14 cellular contexts compared by ENCODE assay signal in genomic region chr17:64387145-64387473, GRCh38. TPM values are rescaled to one million over a fixed set of nuclear protein-coding genes. Genes with fewer than 3 reads are reported as not detected.
DNase-seq lines count a peak whose midpoint lies in the region; ATAC-seq, FAIRE-seq and TF ChIP-seq lines count a peak whose summit lies in the region.
"Had no signal": no experiment of that assay in that cellular context is flagged by ENCODE, and none has a peak within 500 bp of the region (broad histone marks: within the 10 kb centered on the region; RNA-seq: fewer than 3 reads in every experiment).

No MANE protein-coding gene starts in this region.

- no peak overlapping the region for H2BK5ac ChIP-seq in IMR-90 (ENCODE audit: low read depth, low read length, poor library complexity, severe bottlenecking)

- no peaks in the 10 kb centered on the region for H3K36me3 ChIP-seq in IMR-90 (ENCODE audit: control insufficient read depth, insufficient read depth, low read length)
- H3K36me3 ChIP-seq in HepG2 (replicated peaks in 1 of 2; ENCODE audit: control insufficient read depth in 1 of 2, insufficient read depth in 2 of 2, low read length in 2 of 2), result peaks cover 0 to 4% of the 10 kb centered on the region in 2 experiments; a peak in 3 of 5 replicates
- H3K36me3 ChIP-seq: pancreas had no signal

- no peak for FAIRE-seq in HepG2 (lab: Jason Lieb, UNC)
- FAIRE-seq: pancreas had no signal

- H3K79me2 ChIP-seq in HepG2 (ENCODE audit: insufficient read depth, low read length), result peaks cover 32% of the 10 kb centered on the region

- CTCF ChIA-PET in IMR-90 (lab: Yijun Ruan, JAX) (no interaction called here), HepG2 (lab: Yijun Ruan, JAX; ENCODE audit: low intra/inter-chr PET ratio, low total read pairs) (interaction anchor here (1.8 kb wide), 1 partner anchor 66 kb away, joined by 3 read pairs; no protein-coding TSS in a partner anchor), GM10248 (lab: Yijun Ruan, JAX) (interaction anchor here (1.2 kb wide), 1 partner anchor 8 kb away, joined by 3 read pairs; no protein-coding TSS in a partner anchor)

- TF ChIP-seq RAD21 in IMR-90 (IDR thresholded peaks at IDR 0.05; ENCODE audit: low read length) (no peak), HepG2 (CRISPR knock-in tag; IDR thresholded peaks at IDR 0.05) (no peak)

- H3K9ac ChIP-seq in IMR-90 (ENCODE audit: low read depth, low read length) (no peak overlapping the region), HepG2 (ENCODE audit: insufficient read depth, low read depth, low read length) (peak overlapping the region; percentile 95; the same call in 1 of the 2 replicates)

- peaks cover 51% of the 10 kb centered on the region for H3K36me3 Mint-ChIP-seq in activated naive CD8-positive, alpha-beta T cell treated with anti-CD3 and anti-CD28 coated beads, Interleukin-2, amount 50 U/mL, for 24 hours (ENCODE audit: low read depth)
- H3K36me3 Mint-ChIP-seq in stimulated activated naive B cell treated with anti-CD40 and anti-IgM and Interleukin-4, amounts not matched to agents 10 μg/mL and 1 μg/mL and 100 μg/mL, for 72 hours, result peaks cover 26 to 43% of the 10 kb centered on the region in 2 donors

- no peak overlapping the region for H4K8ac ChIP-seq in IMR-90 (ENCODE audit: low read depth in 2 of 2, low read length in 2 of 2)

- peak overlapping the region; percentile 89 for H3K4me3 Mint-ChIP-seq in activated naive CD8-positive, alpha-beta T cell treated with anti-CD3 and anti-CD28 coated beads, Interleukin-2, amount 50 U/mL, for 24 hours
- peak overlapping the region; percentile 46 to 57 for H3K4me3 Mint-ChIP-seq in stimulated activated naive B cell treated with anti-CD40 and anti-IgM and Interleukin-4, amounts not matched to agents 10 μg/mL and 1 μg/mL and 100 μg/mL, for 72 hours
- H3K4me3 Mint-ChIP-seq: activated naive CD4-positive, alpha-beta T cell treated with anti-CD3 and anti-CD28 coated beads, Interleukin-2, amount 10 ng/mL, durations not matched to agents 7 days and 5 days had no signal

- no peak overlapping the region for H2BK20ac ChIP-seq in IMR-90 (ENCODE audit: low read depth, low read length)

- H3K27me3 ChIP-seq in IMR-90 (ENCODE audit: control insufficient read depth, insufficient read depth, low read length), result peaks cover 7% of the 10 kb centered on the region; the same call in 1 of the 2 replicates
- H3K27me3 ChIP-seq in HepG2 (ENCODE audit: control insufficient read depth in 1 of 2, insufficient read depth in 2 of 2, low read length in 2 of 2), result no peaks in the 10 kb centered on the region; a peak in 1 of 5 replicates
- H3K27me3 ChIP-seq: pancreas had no signal

- no peak overlapping the region for H3K4ac ChIP-seq in IMR-90 (ENCODE audit: low read depth, low read length)

- H3K23ac ChIP-seq in IMR-90 (ENCODE audit: low read depth, low read length), result no peak overlapping the region

- no peak for DNase-seq in IMR-90
- no peak for DNase-seq in activated naive CD8-positive, alpha-beta T cell treated with anti-CD3 and anti-CD28 coated beads, Interleukin-2, amount 50 U/mL, for 24 hours
- no peak for DNase-seq in HepG2 (ENCODE audit: low spot score)
- DNase-seq in stimulated activated naive B cell treated with anti-CD40 and anti-IgM and Interleukin-4, amounts not matched to agents 10 μg/mL and 1 μg/mL and 100 μg/mL, for 72 hours, result no peak
- no peak for DNase-seq in NOMO-1 (lab: John Stamatoyannopoulos, UW; ENCODE audit: unreplicated experiment in 2 of 2)
- no peak for DNase-seq in GM10248 (ENCODE audit: extremely low spot score)
- DNase-seq in NCI-H446 (lab: John Stamatoyannopoulos, UW), result no peak
- DNase-seq: activated naive CD4-positive, alpha-beta T cell treated with anti-CD3 and anti-CD28 coated beads, Interleukin-2, amount 10 ng/mL, durations not matched to agents 7 days and 5 days; CD4-positive, CD25-positive, alpha-beta regulatory T cell; mesendoderm; NK-92 treated with Interleukin-12 subunit alpha and Interleukin-12 subunit beta, amount 100 ng/mL, for 24 hours; pancreas; stimulated activated CD8-positive, alpha-beta memory T cell treated with anti-CD3 and anti-CD28 coated beads, Interleukin-4, amount 100 ng/mL, for 48 hours had no signal

- H4K20me1 ChIP-seq in IMR-90 (ENCODE audit: insufficient read depth, low read length) (no peaks in the 10 kb centered on the region), HepG2 (ENCODE audit: insufficient read depth, low read length) (no peaks in the 10 kb centered on the region; the same call in 1 of the 2 replicates)

- intact Hi-C loops in IMR-90 (cut with micrococcal nuclease) (no loop called here), HepG2 (cut with micrococcal nuclease; ENCODE audit: unreplicated experiment) (no loop called here)

- no peak overlapping the region for H3K4me2 ChIP-seq in IMR-90 (ENCODE audit: low read depth, low read length)
- peak overlapping the region; percentile 92 for H3K4me2 ChIP-seq in HepG2 (ENCODE audit: low read depth, low read length)

- no peak overlapping the region for H2BK120ac ChIP-seq in IMR-90 (ENCODE audit: low read depth, low read length)

- peaks cover 10% of the 10 kb centered on the region for H3K9me1 ChIP-seq in IMR-90 (ENCODE audit: insufficient read depth, low read length)

- H2AK9ac ChIP-seq in IMR-90 (replicated peaks; ENCODE audit: low read depth, low read length, poor library complexity), result no peak overlapping the region

- no peaks in the 10 kb centered on the region for H3K27me3 Mint-ChIP-seq in activated naive CD8-positive, alpha-beta T cell treated with anti-CD3 and anti-CD28 coated beads, Interleukin-2, amount 50 U/mL, for 24 hours
- H3K27me3 Mint-ChIP-seq in stimulated activated naive B cell treated with anti-CD40 and anti-IgM and Interleukin-4, amounts not matched to agents 10 μg/mL and 1 μg/mL and 100 μg/mL, for 72 hours, result no peaks in the 10 kb centered on the region

- POLR2A ChIA-PET in IMR-90 (lab: Charles Lee; ENCODE audit: unreplicated experiment), result no interaction called here
- POLR2A ChIA-PET in HepG2 (lab: Yijun Ruan, JAX), result interaction anchor here (0.6 to 2.6 kb wide), 9 partner anchors 9 to 614 kb away, joined by 3 to 24 read pairs (median 6); partner anchors contain the start of gene CCDC47
- POLR2A ChIA-PET in GM10248 (lab: Yijun Ruan, JAX), result no interaction called here

- no peak overlapping the region for H3K14ac ChIP-seq in IMR-90 (replicated peaks; ENCODE audit: low read depth, low read length)

- no peak overlapping the region for H2BK15ac ChIP-seq in IMR-90 (ENCODE audit: low read depth, low read length)

- 80% methylated on average over 6 of the region's 9 CpGs; no CpG with 5 or more reads in 1 of the 2 experiments for WGBS in IMR-90 (ENCODE audit: extremely low coverage in 2 of 2, insufficient read length in 1 of 2), 2 experiments
- WGBS in HepG2 (ENCODE audit: low lambda C conversion rate), result 59% methylated on average over 9 of the region's 9 CpGs

- no peak overlapping the region for H4K91ac ChIP-seq in IMR-90 (ENCODE audit: insufficient read depth, low read depth, low read length)

- H4K5ac ChIP-seq in IMR-90 (ENCODE audit: low read depth, low read length), result no peak overlapping the region

- TF ChIP-seq POLR2A in IMR-90 (IDR thresholded peaks at IDR 0.05; ENCODE audit: low read depth, low read length) (no peak), HepG2 (IDR thresholded peaks at IDR 0.05; ENCODE audit: insufficient read depth in 1 of 2, low read depth in 2 of 2, low read length in 2 of 2) (no peak; a peak in 1 of 4 replicates)

- TF ChIP-seq EP300 in HepG2 (IDR thresholded peaks at IDR 0.05; ENCODE audit: low read depth in 2 of 2, low read length in 2 of 2) (no peak), HepG2 (CRISPR knock-in tag; IDR thresholded peaks at IDR 0.05; ENCODE audit: borderline replicate concordance) (no peak)

- H2AFZ ChIP-seq in IMR-90 (replicated peaks; ENCODE audit: low read length, poor library complexity) (no peak overlapping the region), HepG2 (ENCODE audit: low read length) (no peak overlapping the region)

- H3K9me3 ChIP-seq in IMR-90 (ENCODE audit: control insufficient read depth, insufficient read depth, low read length) (no peaks in the 10 kb centered on the region), HepG2 (ENCODE audit: low read length) (no peaks in the 10 kb centered on the region)
- H3K9me3 ChIP-seq: pancreas had no signal

- peak overlapping the region; percentile 43; the same call in 1 of the 2 replicates for H2AK5ac ChIP-seq in IMR-90 (ENCODE audit: low read depth, low read length)

- BruUV-seq in IMR-90 (replicated peaks; lab: Mats Ljungman, UMichigan), result no TSS peak
- BruUV-seq in HepG2 (replicated peaks; lab: Mats Ljungman, UMichigan), result no TSS peak

- H3K27ac Mint-ChIP-seq in activated naive CD8-positive, alpha-beta T cell treated with anti-CD3 and anti-CD28 coated beads, Interleukin-2, amount 50 U/mL, for 24 hours, result peak overlapping the region; percentile 97
- H3K27ac Mint-ChIP-seq in stimulated activated naive B cell treated with anti-CD40 and anti-IgM and Interleukin-4, amounts not matched to agents 10 μg/mL and 1 μg/mL and 100 μg/mL, for 72 hours, result no peak overlapping the region
- H3K27ac Mint-ChIP-seq: activated naive CD4-positive, alpha-beta T cell treated with anti-CD3 and anti-CD28 coated beads, Interleukin-2, amount 10 ng/mL, durations not matched to agents 7 days and 5 days had no signal

- H3K56ac ChIP-seq in IMR-90 (ENCODE audit: extremely low read depth, insufficient read depth, low read length), result no peak overlapping the region; the same call in 1 of the 2 replicates

- ATAC-seq in IMR-90 (ENCODE audit: low read depth) (no peak), HepG2 (no peak), GM21723 (IDR thresholded peaks at IDR 0.05; ENCODE audit: unreplicated experiment) (no peak)
- ATAC-seq in activated naive CD8-positive, alpha-beta T cell treated with anti-CD3 and anti-CD28 coated beads, Interleukin-2, amount 50 U/mL, for 24 hours, result no peak
- ATAC-seq in stimulated activated naive B cell treated with anti-CD40 and anti-IgM and Interleukin-4, amounts not matched to agents 10 μg/mL and 1 μg/mL and 100 μg/mL, for 72 hours (replicated peaks), result no peak
- ATAC-seq: pancreas had no signal

- no peak overlapping the region for H3K18ac ChIP-seq in IMR-90 (ENCODE audit: low read depth, low read length)

- no peaks in the 10 kb centered on the region for H3K79me1 ChIP-seq in IMR-90 (ENCODE audit: low read depth in 1 of 2, low read length in 2 of 2)

- no peaks in the 10 kb centered on the region for H3K9me3 Mint-ChIP-seq in activated naive CD8-positive, alpha-beta T cell treated with anti-CD3 and anti-CD28 coated beads, Interleukin-2, amount 50 U/mL, for 24 hours
- no peaks in the 10 kb centered on the region for H3K9me3 Mint-ChIP-seq in stimulated activated naive B cell treated with anti-CD40 and anti-IgM and Interleukin-4, amounts not matched to agents 10 μg/mL and 1 μg/mL and 100 μg/mL, for 72 hours
- H3K9me3 Mint-ChIP-seq: activated naive CD4-positive, alpha-beta T cell treated with anti-CD3 and anti-CD28 coated beads, Interleukin-2, amount 10 ng/mL, durations not matched to agents 7 days and 5 days; CD4-positive, CD25-positive, alpha-beta regulatory T cell had no signal

- H3K4me3 ChIP-seq in IMR-90 (ENCODE audit: insufficient read depth, low read depth, low read length) (no peak overlapping the region), HepG2 (replicated peaks in 1 of 3; ENCODE audit: insufficient read depth in 1 of 3, low read depth in 2 of 3, low read length in 3 of 3) (peak overlapping the region; percentile 53 to 79 (median 78))

- dilution Hi-C loops in IMR-90 (cut with HindIII; ENCODE audit: low sequenced_read_pairs, unreplicated experiment), result no loop called here

- H3K4me1 ChIP-seq in IMR-90 (ENCODE audit: control insufficient read depth, insufficient read depth, low read length), result peaks cover 14% of the 10 kb centered on the region
- peaks cover 93% of the 10 kb centered on the region for H3K4me1 ChIP-seq in HepG2 (ENCODE audit: insufficient read depth, low read length)
- H3K4me1 ChIP-seq: pancreas had no signal

- H3K27ac ChIP-seq in IMR-90 (ENCODE audit: insufficient read depth, low read length) (no peak overlapping the region), HepG2 (ENCODE audit: extremely low read length, insufficient read depth, low read length) (peak overlapping the region; percentile 89)
- H3K27ac ChIP-seq: pancreas had no signal

- in situ Hi-C loops in IMR-90 (cut with MboI; ENCODE audit: low sequenced_read_pairs) (no loop called here), HepG2 (cut with HindIII; ENCODE audit: extremely low pct_ligation_motif_present, low pct_unique_long_range_greater_than_20kb) (no loop called here)

- H3K4me1 Mint-ChIP-seq in activated naive CD8-positive, alpha-beta T cell treated with anti-CD3 and anti-CD28 coated beads, Interleukin-2, amount 50 U/mL, for 24 hours, result peaks cover 88% of the 10 kb centered on the region
- H3K4me1 Mint-ChIP-seq in stimulated activated naive B cell treated with anti-CD40 and anti-IgM and Interleukin-4, amounts not matched to agents 10 μg/mL and 1 μg/mL and 100 μg/mL, for 72 hours, result peaks cover 39 to 60% of the 10 kb centered on the region in 2 donors

- TF ChIP-seq CTCF in IMR-90 (conservative IDR thresholded peaks at IDR 0.05; ENCODE audit: low read depth, low read length), result no peak
- no peak for TF ChIP-seq CTCF in HepG2 (CRISPR knock-in tag; IDR thresholded peaks at IDR 0.05)
- no peak for TF ChIP-seq CTCF in GM10248 (IDR thresholded peaks at IDR 0.05; ENCODE audit: control extremely low read depth, extremely low read depth, low read depth, missing control alignments)

RNA-seq across cellular contexts. Expression of gene PECAM1, which starts 3.6 kb away (rescaled TPM):
- total RNA-seq in IMR-90 (2012; rRNA removed), result not detected in 2 replicates
- polyA plus RNA-seq in IMR-90 (2012; rRNA removed), result not detected in 2 replicates
- not detected in 2 replicates for polyA plus RNA-seq in IMR-90 (2012; cell fraction: cytosol; rRNA removed)
- not detected in 2 replicates for polyA plus RNA-seq in IMR-90 (2012; cell fraction: nucleus; rRNA removed; ENCODE audit: low replicate concordance)
- 0.24 and 0.90 TPM in 2 replicates for total RNA-seq in HepG2 (2016; rRNA removed; fragmentation: Illumina TruSeq; extraction: Trizol)
- 0.20 and 0.35 TPM in 2 replicates for total RNA-seq in HepG2 (2016; cell fraction: cytosol; rRNA removed; fragmentation: Illumina TruSeq; extraction: Trizol; ENCODE audit: low read depth)
- total RNA-seq in HepG2 (2016; cell fraction: insoluble cytoplasmic fraction; rRNA removed; fragmentation: Illumina TruSeq; extraction: Trizol), result 0.76 and 0.86 TPM in 2 replicates
- total RNA-seq in HepG2 (2016; cell fraction: membrane; rRNA removed; fragmentation: Illumina TruSeq; extraction: Trizol), result 0.17 and 0.31 TPM in 2 replicates
- 0.34 and 1.1 TPM in 2 replicates for total RNA-seq in HepG2 (2016; cell fraction: nucleus; rRNA removed; fragmentation: Illumina TruSeq; extraction: Trizol)
- polyA plus RNA-seq in HepG2 (2011; rRNA removed), result 2.5 and 4.1 TPM in 2 replicates
- 2.7 and 2.9 TPM in 2 replicates for polyA plus RNA-seq in HepG2 (2011; cell fraction: cytosol; rRNA removed)
- 0.26 and 1.3 TPM in 2 replicates for polyA plus RNA-seq in HepG2 (2011; cell fraction: nucleus; rRNA removed)
- 1.8 and 2.5 TPM in 2 replicates for polyA plus RNA-seq in HepG2 (2012)
- polyA plus RNA-seq in HepG2 (2016; cell fraction: cytosol; fragmentation: Illumina TruSeq; extraction: Trizol; ENCODE audit: low read depth), result 0.02 and 0.08 TPM in 2 replicates
- 0.19 and 0.47 TPM in 2 replicates for polyA plus RNA-seq in HepG2 (2016; cell fraction: insoluble cytoplasmic fraction; fragmentation: Illumina TruSeq; extraction: Trizol; ENCODE audit: low read depth)
- 0.17 and 0.31 TPM in 2 replicates for polyA plus RNA-seq in HepG2 (2016; cell fraction: membrane; fragmentation: Illumina TruSeq; extraction: Trizol; ENCODE audit: low read depth)
- 0.15 and 0.64 TPM in 2 replicates for polyA plus RNA-seq in HepG2 (2016; cell fraction: nucleus; fragmentation: Illumina TruSeq; extraction: Trizol; ENCODE audit: insufficient read depth, low read depth)
- polyA minus RNA-seq in HepG2 (2011; rRNA and poly(A)+ RNA removed; ENCODE audit: low replicate concordance), result 0.70 and 13.4 TPM in 2 replicates
- polyA minus RNA-seq in HepG2 (2011; cell fraction: cytosol; rRNA and poly(A)+ RNA removed), result 3.4 and 6.4 TPM in 2 replicates
- polyA minus RNA-seq in HepG2 (2011; cell fraction: nucleus; rRNA and poly(A)+ RNA removed), result 0.77 and 1.4 TPM in 2 replicates
